ENCODE assay signal across 25 cellular contexts in genomic region chr2:130882991-130883390, GRCh38.
"Had no signal": no experiment of that assay in that cellular context is flagged by ENCODE, and none has a peak within 500 bp of the region (broad histone marks: within the 10 kb centered on the region; RNA-seq: fewer than 3 reads in every experiment).

No MANE protein-coding gene starts in this region.

- H3K4me3 Mint-ChIP-seq: dendritic cell treated with granulocyte-macrophage colony-stimulating factor and Interleukin-4, amounts not matched to agents 40 ng/mL and 50 ng/mL, for 4 days; endodermal cell; naive thymus-derived CD8-positive, alpha-beta T cell; nephron progenitor cell; stimulated activated memory B cell treated with anti-CD40 and anti-IgM and Interleukin-4, amounts not matched to agents 10 μg/mL and 1 μg/mL and 100 μg/mL, for 72 hours had no signal

- FAIRE-seq: urothelium cell line had no signal

- H2AFZ ChIP-seq: hepatocyte had no signal

- H3K4me3 ChIP-seq: colonic mucosa, gastrocnemius medialis, heart left ventricle, hepatocyte, left lung, prostate gland, right atrium auricular region, sigmoid colon, spleen, thoracic aorta, tibial nerve, upper lobe of left lung had no signal

- H3K9me3 Mint-ChIP-seq: dendritic cell treated with granulocyte-macrophage colony-stimulating factor and Interleukin-4, amounts not matched to agents 40 ng/mL and 50 ng/mL, for 4 days; endodermal cell; naive thymus-derived CD8-positive, alpha-beta T cell; stimulated activated memory B cell treated with anti-CD40 and anti-IgM and Interleukin-4, amounts not matched to agents 10 μg/mL and 1 μg/mL and 100 μg/mL, for 72 hours had no signal

- H3K4me1 Mint-ChIP-seq: endodermal cell; naive thymus-derived CD8-positive, alpha-beta T cell; nephron progenitor cell; stimulated activated memory B cell treated with anti-CD40 and anti-IgM and Interleukin-4, amounts not matched to agents 10 μg/mL and 1 μg/mL and 100 μg/mL, for 72 hours had no signal

- H3K36me3 Mint-ChIP-seq: naive thymus-derived CD8-positive, alpha-beta T cell; stimulated activated memory B cell treated with anti-CD40 and anti-IgM and Interleukin-4, amounts not matched to agents 10 μg/mL and 1 μg/mL and 100 μg/mL, for 72 hours had no signal

- H3K4me2 ChIP-seq: hepatocyte had no signal

- H3K36me3 ChIP-seq: colonic mucosa, gastrocnemius medialis, heart left ventricle, left lung, prostate gland, right atrium auricular region, sigmoid colon, spleen, thoracic aorta, tibial nerve, upper lobe of left lung had no signal

- H3K27ac ChIP-seq: colonic mucosa, gastrocnemius medialis, heart left ventricle, hepatocyte, left lung, prostate gland, right atrium auricular region, sigmoid colon, spleen, thoracic aorta, tibial nerve, upper lobe of left lung had no signal

- DNase-seq: colonic mucosa; effector CD8-positive, alpha-beta T cell; endodermal cell; gastrocnemius medialis; heart left ventricle; left cardiac atrium; left lung; mesendoderm; naive thymus-derived CD8-positive, alpha-beta T cell; nephron progenitor cell; nucleus accumbens; sigmoid colon; spleen; stimulated activated CD4-positive, alpha-beta T cell treated with anti-CD3 and anti-CD28 coated beads, Interleukin-4, amount 100 ng/mL, for 4 hours; stimulated activated naive CD8-positive, alpha-beta T cell treated with anti-CD3 and anti-CD28 coated beads, Interleukin-15, Interleukin-2, amounts not matched to agents 100 U/mL and 50 U/mL, for 24 hours; substantia nigra; upper lobe of left lung had no signal

- H3K27me3 ChIP-seq: colonic mucosa, gastrocnemius medialis, hepatocyte, right atrium auricular region, sigmoid colon, tibial nerve, upper lobe of left lung had no signal

- H3K79me2 ChIP-seq: hepatocyte had no signal

- ATAC-seq: gastrocnemius medialis; heart left ventricle; left cardiac atrium; left lung; naive thymus-derived CD8-positive, alpha-beta T cell; stimulated activated memory B cell treated with anti-CD40 and anti-IgM and Interleukin-4, amounts not matched to agents 10 μg/mL and 1 μg/mL and 100 μg/mL, for 72 hours; stimulated activated naive CD8-positive, alpha-beta T cell treated with anti-CD3 and anti-CD28 coated beads, Interleukin-15, Interleukin-2, amounts not matched to agents 100 U/mL and 50 U/mL, for 24 hours had no signal

- H3K9me3 ChIP-seq: colonic mucosa, gastrocnemius medialis, left lung, prostate gland, sigmoid colon, spleen, thoracic aorta, upper lobe of left lung had no signal

- H3K4me1 ChIP-seq: colonic mucosa, gastrocnemius medialis, heart left ventricle, left lung, prostate gland, right atrium auricular region, sigmoid colon, spleen, tibial nerve, upper lobe of left lung had no signal
